In the genomic region with DNA sequence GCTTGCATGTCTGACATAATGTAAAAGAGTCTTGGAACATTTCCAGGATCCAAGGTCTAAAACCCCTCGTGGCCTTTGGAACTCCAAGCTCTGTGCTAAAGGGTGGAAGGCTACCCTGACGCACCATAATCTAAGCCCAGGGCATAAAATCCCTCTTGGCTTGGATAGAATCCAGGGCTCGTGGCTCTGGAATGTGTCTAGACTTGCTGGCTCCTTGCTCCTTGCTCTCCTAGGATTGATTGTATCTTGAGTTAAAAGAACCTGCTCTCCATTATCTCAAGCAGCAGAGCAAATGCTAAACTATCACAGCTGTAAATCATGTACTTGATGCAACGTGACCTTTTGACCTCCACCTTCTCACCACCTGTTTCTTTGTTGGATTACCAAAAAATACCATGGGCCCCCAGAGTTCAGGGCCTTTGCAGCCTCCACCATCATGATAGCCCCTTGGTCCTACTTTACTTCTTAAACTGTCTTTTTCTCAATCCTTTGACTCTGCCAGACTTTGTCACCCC, we compare ENCODE assay signal across 7 cellular contexts.
DNase-seq lines count a peak whose midpoint lies in the region; TF ChIP-seq lines count a peak whose summit lies in the region.
"Not testable (repeated sequence)": the region's sequence is repeated elsewhere in the genome, so short reads cannot be mapped to it uniquely, and the experiment has no call there.

No MANE protein-coding gene starts in this region.

- H3K79me2 ChIP-seq in trophoblast cell (ENCODE audit: control insufficient read depth, insufficient read depth, low read length, poor library complexity) = not testable (repeated sequence)

- H2AFZ ChIP-seq in trophoblast cell (ENCODE audit: insufficient read depth, low read length, poor library complexity) = not testable (repeated sequence)

- H3K4me3 Mint-ChIP-seq in mesothelial cell of epicardium = not testable (repeated sequence)

- not testable (repeated sequence) for H3K18ac ChIP-seq in trophoblast cell (ENCODE audit: low read length)

- H3K27me3 Mint-ChIP-seq in mesothelial cell of epicardium (ENCODE audit: low read depth) = not testable (repeated sequence)

- POLR2A ChIA-PET in HEK293 (lab: Yijun Ruan, JAX) = not testable (repeated sequence)

- H3K9ac ChIP-seq in trophoblast cell (ENCODE audit: low read length) = not testable (repeated sequence)

- H3K9me3 Mint-ChIP-seq in mesothelial cell of epicardium = peaks cover 18% of the 10 kb centered on the region

- not testable (repeated sequence) for H3K23ac ChIP-seq in trophoblast cell (ENCODE audit: low read length)

- DNase-seq in ELF-1 (ENCODE audit: low read depth, low spot score) (peak; percentile 65), NCI-H69 (lab: John Stamatoyannopoulos, UW) (peak; percentile 16), astrocyte of the hippocampus (ENCODE audit: low read depth, low spot score) (peak; percentile 1), islet precursor cell (peak; percentile 62), trophoblast cell (peak; percentile 19 to 34)
- not testable (repeated sequence) for DNase-seq in mesothelial cell of epicardium (ENCODE audit: low spot score in 2 of 2, unreplicated experiment in 2 of 2)

- H3K9me3 ChIP-seq in HEK293 (ENCODE audit: control insufficient read depth, insufficient read depth, low read depth, low read length); trophoblast cell (ENCODE audit: insufficient read depth, low read depth, low read length): not testable (repeated sequence)

- not testable (repeated sequence) for H2AK5ac ChIP-seq in trophoblast cell (ENCODE audit: low read length)

- not testable (repeated sequence) for H3K4me1 Mint-ChIP-seq in mesothelial cell of epicardium

- H3K4me1 ChIP-seq in HEK293 (ENCODE audit: control insufficient read depth, insufficient read depth, low read length); trophoblast cell (ENCODE audit: control insufficient read depth in 1 of 2, insufficient read depth in 2 of 2, low read length in 2 of 2): not testable (repeated sequence)

- peak overlapping the region; percentile 8 for H4K91ac ChIP-seq in trophoblast cell (ENCODE audit: low read depth, low read length)

- not testable (repeated sequence) for H3K4me3 ChIP-seq in HEK293 (ENCODE audit: low read depth, low read length); trophoblast cell (ENCODE audit: low read depth, low read length)

- H3K36me3 ChIP-seq in HEK293 (ENCODE audit: control insufficient read depth in 2 of 2, insufficient read depth in 1 of 2, low read length in 2 of 2); trophoblast cell (ENCODE audit: control insufficient read depth in 1 of 2, insufficient read depth in 2 of 2, low read length in 2 of 2): not testable (repeated sequence)

- not testable (repeated sequence) for H4K12ac ChIP-seq in trophoblast cell (ENCODE audit: low read depth, low read length)

- H3K27ac ChIP-seq in HEK293 (ENCODE audit: extremely low read depth, low read depth, low read length) = not testable (repeated sequence)
- H3K27ac ChIP-seq in trophoblast cell (ENCODE audit: low read depth, low read length) = peak overlapping the region; percentile 68

- no CpG with 5 or more reads among the region's 4 CpGs for WGBS in trophoblast cell (ENCODE audit: extremely low coverage, insufficient coverage, insufficient read length)

- H3K27me3 ChIP-seq in trophoblast cell (ENCODE audit: insufficient read depth, low read length) = not testable (repeated sequence)

- H3K14ac ChIP-seq in trophoblast cell (ENCODE audit: low read length) = peak overlapping the region; percentile 73

- peak overlapping the region; percentile 72 for H2BK120ac ChIP-seq in trophoblast cell (ENCODE audit: insufficient read depth, low read length, poor library complexity)

- H3K4ac ChIP-seq in trophoblast cell (ENCODE audit: low read depth, low read length) = not testable (repeated sequence)

- CTCF ChIA-PET in HEK293 (lab: Yijun Ruan, JAX) = not testable (repeated sequence)

- not testable (repeated sequence) for H3K4me2 ChIP-seq in trophoblast cell (ENCODE audit: low read length)

- not testable (repeated sequence) for TF ChIP-seq CTCF in HEK293 (tag by site-specific recombination; IDR thresholded peaks at IDR 0.05); mesothelial cell of epicardium (IDR thresholded peaks at IDR 0.05; ENCODE audit: unreplicated experiment)

- not testable (repeated sequence) for H2BK12ac ChIP-seq in trophoblast cell (ENCODE audit: low read length)

- not testable (repeated sequence) for H3K79me1 ChIP-seq in trophoblast cell (ENCODE audit: low read length)

- H2BK5ac ChIP-seq in trophoblast cell (ENCODE audit: low read depth, low read length, poor library complexity) = peak overlapping the region; percentile 72

- peak overlapping the region; percentile 39 for H3K27ac Mint-ChIP-seq in mesothelial cell of epicardium

- H4K8ac ChIP-seq in trophoblast cell (ENCODE audit: low read depth, low read length) = peak overlapping the region; percentile 48

- H3K36me3 Mint-ChIP-seq in mesothelial cell of epicardium = not testable (repeated sequence)

TF ChIP-seq in HEK293, 187 proteins besides CTCF, POLR2A, EP300 and RAD21:
- TF ChIP-seq TCF7L2 (IDR thresholded peaks at IDR 0.05; ENCODE audit: borderline replicate concordance, low read depth, low read length) (peak; percentile 43; the same call in 1 of the 2 replicates), TRIM28 (IDR thresholded peaks at IDR 0.05; ENCODE audit: borderline replicate concordance, low read length) (0 out of 2 replicates have a peak, but pooled peaks have one; percentile 22)
